42 cellular contexts compared by ENCODE assay signal in the genomic region with DNA sequence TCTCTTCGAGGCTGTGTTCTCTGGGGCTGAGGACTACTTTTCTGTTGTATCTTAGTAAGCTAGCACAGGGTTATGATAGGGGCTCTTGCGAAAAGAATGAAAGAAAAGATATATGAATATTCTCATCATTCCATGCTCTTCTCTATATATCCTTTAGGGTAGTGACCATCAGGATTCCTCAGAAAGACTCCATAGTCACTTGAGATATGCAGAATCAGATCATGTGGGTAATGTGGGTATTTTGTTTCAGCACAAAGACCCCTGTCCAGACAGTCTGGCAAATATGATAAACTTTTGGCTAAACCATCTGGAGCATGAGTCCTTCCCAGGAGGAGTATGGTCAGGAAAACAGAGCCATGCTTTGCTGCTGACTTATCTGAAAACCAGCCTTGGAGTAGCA. TPM values are rescaled to one million over a fixed set of nuclear protein-coding genes. Genes with fewer than 3 reads are reported as not detected.
"Had no signal": no experiment of that assay in that cellular context is flagged by ENCODE, and none has a peak within 500 bp of the region (broad histone marks: within the 10 kb centered on the region; RNA-seq: fewer than 3 reads in every experiment).

No MANE protein-coding gene starts in this region.

- DNase-seq: activated effector memory CD4-positive, alpha-beta T cell treated with anti-CD3 and anti-CD28 coated beads, Interleukin-2, amount 50 U/mL, for 16 hours; activated effector memory CD4-positive, alpha-beta T cell treated with Interleukin-2 at 50 U/mL for 16 hours; activated gamma-delta T cell; activated gamma-delta T cell treated with Interleukin-2 at 50 U/mL for 16 hours; activated naive CD4-positive, alpha-beta T cell; activated naive CD4-positive, alpha-beta T cell treated with anti-CD3 and anti-CD28 coated beads for 36 hours; activated naive CD4-positive, alpha-beta T cell treated with anti-CD3 and anti-CD28 coated beads, Interleukin-2, amount 10 ng/mL, durations not matched to agents 7 days and 5 days; activated naive CD4-positive, alpha-beta T cell treated with anti-CD3 and anti-CD28 coated beads, Interleukin-2, amount 50 U/mL, for 16 hours; activated naive CD4-positive, alpha-beta T cell treated with Interleukin-2 at 50 U/mL for 16 hours; activated naive CD8-positive, alpha-beta T cell treated with anti-CD3 and anti-CD28 coated beads for 36 hours; activated naive CD8-positive, alpha-beta T cell treated with anti-CD3 and anti-CD28 coated beads, Interleukin-2, amount 10 ng/mL, durations not matched to agents 7 days and 5 days; activated naive CD8-positive, alpha-beta T cell treated with anti-CD3 and anti-CD28 coated beads, Interleukin-2, amount 50 U/mL, for 24 hours; activated T-cell treated with anti-CD3 and anti-CD28 coated beads, Interleukin-2, amount 50 U/mL, for 24 hours; activated T-cell treated with anti-CD3 and anti-CD28 coated beads, Interleukin-2, amount 50 U/mL, for 4 hours; activated T-cell treated with anti-CD3 and anti-CD28 coated beads, Interleukin-2, amount 50 U/mL, for 48 hours; activated T-cell treated with anti-CD3 and anti-CD28 coated beads, Interleukin-2, amount 50 U/mL, for 72 hours; adrenal gland; amniotic stem cell; amygdala; anterior cingulate cortex; aorta; body of pancreas; brain microvascular endothelial cell; caudate nucleus; central memory CD4-positive, alpha-beta T cell; cerebellar nuclear complex had no signal

- H3K4me3 Mint-ChIP-seq: activated naive CD4-positive, alpha-beta T cell treated with anti-CD3 and anti-CD28 coated beads for 36 hours; activated naive CD4-positive, alpha-beta T cell treated with anti-CD3 and anti-CD28 coated beads, Interleukin-2, amount 10 ng/mL, durations not matched to agents 7 days and 5 days; activated naive CD4-positive, alpha-beta T cell treated with anti-CD3 and anti-CD28 coated beads, Interleukin-2, amount 50 U/mL, for 24 hours; activated naive CD8-positive, alpha-beta T cell; activated naive CD8-positive, alpha-beta T cell treated with anti-CD3 and anti-CD28 coated beads for 36 hours; activated naive CD8-positive, alpha-beta T cell treated with anti-CD3 and anti-CD28 coated beads, Interleukin-2, amount 10 ng/mL, durations not matched to agents 7 days and 5 days; activated naive CD8-positive, alpha-beta T cell treated with anti-CD3 and anti-CD28 coated beads, Interleukin-2, amount 50 U/mL, for 24 hours; activated T-cell treated with anti-CD3 and anti-CD28 coated beads, Interleukin-2, amount 50 U/mL, for 24 hours; activated T-cell treated with anti-CD3 and anti-CD28 coated beads, Interleukin-2, amount 50 U/mL, for 4 hours; activated T-cell treated with anti-CD3 and anti-CD28 coated beads, Interleukin-2, amount 50 U/mL, for 72 hours; activated T-helper 1 cell treated with anti-CD3 and anti-CD28 coated beads, Interleukin-12 subunit alpha, Interleukin-12 subunit beta, Interleukin-2, Interleukin-4 antibody, amounts not matched to agents 30 ng/mL and 10 ng/mL and 1 ng/mL, durations not matched to agents 14 hours and 24 hours and 36 hours; activated T-helper 17 cell treated with anti-CD3 and anti-CD28 coated beads, Interleukin-2, amount 50 U/mL, for 72 hours; brain; central memory CD8-positive, alpha-beta T cell had no signal

- H3K4me1 ChIP-seq: ascending aorta, breast epithelium had no signal

- H3K27me3 ChIP-seq: adrenal gland, ascending aorta, body of pancreas, brain microvascular endothelial cell, breast epithelium, cardiac muscle cell had no signal

- H3K36me3 ChIP-seq: adrenal gland, ascending aorta, brain microvascular endothelial cell, breast epithelium, cardiac muscle cell had no signal

- H3K27ac Mint-ChIP-seq: activated naive CD4-positive, alpha-beta T cell treated with anti-CD3 and anti-CD28 coated beads for 36 hours; activated naive CD4-positive, alpha-beta T cell treated with anti-CD3 and anti-CD28 coated beads, Interleukin-2, amount 10 ng/mL, durations not matched to agents 7 days and 5 days; activated naive CD4-positive, alpha-beta T cell treated with anti-CD3 and anti-CD28 coated beads, Interleukin-2, amount 50 U/mL, for 24 hours; activated naive CD4-positive, alpha-beta T cell treated with anti-CD3 and anti-CD28 coated beads, Interleukin-2, amount 50 U/mL, for 72 hours; activated naive CD8-positive, alpha-beta T cell; activated naive CD8-positive, alpha-beta T cell treated with anti-CD3 and anti-CD28 coated beads for 36 hours; activated naive CD8-positive, alpha-beta T cell treated with anti-CD3 and anti-CD28 coated beads, Interleukin-2, amount 10 ng/mL, durations not matched to agents 7 days and 5 days; activated naive CD8-positive, alpha-beta T cell treated with anti-CD3 and anti-CD28 coated beads, Interleukin-2, amount 50 U/mL, for 24 hours; activated T-cell treated with anti-CD3 and anti-CD28 coated beads, Interleukin-2, amount 50 U/mL, for 24 hours; activated T-cell treated with anti-CD3 and anti-CD28 coated beads, Interleukin-2, amount 50 U/mL, for 72 hours; activated T-helper 1 cell treated with anti-CD3 and anti-CD28 coated beads, Interleukin-12 subunit alpha, Interleukin-12 subunit beta, Interleukin-2, Interleukin-4 antibody, amounts not matched to agents 30 ng/mL and 10 ng/mL and 1 ng/mL, durations not matched to agents 14 hours and 24 hours and 36 hours; activated T-helper 17 cell treated with anti-CD3 and anti-CD28 coated beads, Interleukin-2, amount 50 U/mL, for 72 hours; activated T-helper 2 cell treated with anti-CD3 and anti-CD28 coated beads, Interferon-gamma antibody, Interleukin-2, Interleukin-4, amounts not matched to agents 10 μg/mL and 5 μg/mL and 100 μg/mL, durations not matched to agents 14 hours and 24 hours and 36 hours; brain had no signal

- H3K4me1 Mint-ChIP-seq: activated naive CD4-positive, alpha-beta T cell treated with anti-CD3 and anti-CD28 coated beads, Interleukin-2, amount 10 ng/mL, durations not matched to agents 7 days and 5 days; activated naive CD4-positive, alpha-beta T cell treated with anti-CD3 and anti-CD28 coated beads, Interleukin-2, amount 50 U/mL, for 24 hours; activated naive CD8-positive, alpha-beta T cell treated with anti-CD3 and anti-CD28 coated beads for 36 hours; activated naive CD8-positive, alpha-beta T cell treated with anti-CD3 and anti-CD28 coated beads, Interleukin-2, amount 10 ng/mL, durations not matched to agents 7 days and 5 days; activated naive CD8-positive, alpha-beta T cell treated with anti-CD3 and anti-CD28 coated beads, Interleukin-2, amount 50 U/mL, for 24 hours; activated T-helper 17 cell treated with anti-CD3 and anti-CD28 coated beads, Interleukin-2, amount 50 U/mL, for 72 hours; brain; central memory CD8-positive, alpha-beta T cell had no signal

- H3K9me3 Mint-ChIP-seq: activated naive CD4-positive, alpha-beta T cell treated with anti-CD3 and anti-CD28 coated beads for 36 hours; activated naive CD4-positive, alpha-beta T cell treated with anti-CD3 and anti-CD28 coated beads, Interleukin-2, amount 10 ng/mL, durations not matched to agents 7 days and 5 days; activated naive CD4-positive, alpha-beta T cell treated with anti-CD3 and anti-CD28 coated beads, Interleukin-2, amount 50 U/mL, for 24 hours; activated naive CD4-positive, alpha-beta T cell treated with anti-CD3 and anti-CD28 coated beads, Interleukin-2, amount 50 U/mL, for 72 hours; activated naive CD8-positive, alpha-beta T cell treated with anti-CD3 and anti-CD28 coated beads for 36 hours; activated naive CD8-positive, alpha-beta T cell treated with anti-CD3 and anti-CD28 coated beads, Interleukin-2, amount 10 ng/mL, durations not matched to agents 7 days and 5 days; activated naive CD8-positive, alpha-beta T cell treated with anti-CD3 and anti-CD28 coated beads, Interleukin-2, amount 50 U/mL, for 24 hours; activated T-cell treated with anti-CD3 and anti-CD28 coated beads, Interleukin-2, amount 50 U/mL, for 24 hours; activated T-cell treated with anti-CD3 and anti-CD28 coated beads, Interleukin-2, amount 50 U/mL, for 4 hours; activated T-cell treated with anti-CD3 and anti-CD28 coated beads, Interleukin-2, amount 50 U/mL, for 72 hours; activated T-helper 1 cell treated with anti-CD3 and anti-CD28 coated beads, Interleukin-12 subunit alpha, Interleukin-12 subunit beta, Interleukin-2, Interleukin-4 antibody, amounts not matched to agents 30 ng/mL and 10 ng/mL and 1 ng/mL, durations not matched to agents 14 hours and 24 hours and 36 hours; activated T-helper 17 cell treated with anti-CD3 and anti-CD28 coated beads, Interleukin-2, amount 50 U/mL, for 72 hours; activated T-helper 2 cell treated with anti-CD3 and anti-CD28 coated beads, Interferon-gamma antibody, Interleukin-2, Interleukin-4, amounts not matched to agents 10 μg/mL and 5 μg/mL and 100 μg/mL, durations not matched to agents 14 hours and 24 hours and 36 hours; brain; central memory CD8-positive, alpha-beta T cell had no signal

- H3K36me3 Mint-ChIP-seq: activated naive CD4-positive, alpha-beta T cell treated with anti-CD3 and anti-CD28 coated beads, Interleukin-2, amount 10 ng/mL, durations not matched to agents 7 days and 5 days; activated naive CD4-positive, alpha-beta T cell treated with anti-CD3 and anti-CD28 coated beads, Interleukin-2, amount 50 U/mL, for 24 hours; activated naive CD4-positive, alpha-beta T cell treated with anti-CD3 and anti-CD28 coated beads, Interleukin-2, amount 50 U/mL, for 72 hours; activated naive CD8-positive, alpha-beta T cell; activated naive CD8-positive, alpha-beta T cell treated with anti-CD3 and anti-CD28 coated beads for 36 hours; activated naive CD8-positive, alpha-beta T cell treated with anti-CD3 and anti-CD28 coated beads, Interleukin-2, amount 10 ng/mL, durations not matched to agents 7 days and 5 days; brain had no signal

- H3K27ac ChIP-seq: adrenal gland, ascending aorta, body of pancreas, brain microvascular endothelial cell, breast epithelium, cardiac muscle cell had no signal

- H3K4me3 ChIP-seq: adrenal gland, ascending aorta, body of pancreas, breast epithelium, cardiac muscle cell had no signal

- H3K9me3 ChIP-seq: adrenal gland, ascending aorta, body of pancreas, breast epithelium had no signal

RNA-seq across cellular contexts. Expression of gene CRYM, which starts 21.5 kb away (rescaled TPM):
- total RNA-seq: activated naive CD4-positive, alpha-beta T cell treated with anti-CD3 and anti-CD28 coated beads for 36 hours; activated naive CD4-positive, alpha-beta T cell treated with anti-CD3 and anti-CD28 coated beads, Interleukin-2, amount 50 U/mL, for 72 hours; activated naive CD8-positive, alpha-beta T cell treated with anti-CD3 and anti-CD28 coated beads for 36 hours; activated naive CD8-positive, alpha-beta T cell treated with anti-CD3 and anti-CD28 coated beads, Interleukin-2, amount 10 ng/mL, durations not matched to agents 7 days and 5 days; activated T-cell treated with anti-CD3 and anti-CD28 coated beads, Interleukin-2, amount 50 U/mL, for 4 hours; activated T-cell treated with anti-CD3 and anti-CD28 coated beads, Interleukin-2, amount 50 U/mL, for 72 hours; activated T-helper 1 cell treated with anti-CD3 and anti-CD28 coated beads, Interleukin-12 subunit alpha, Interleukin-12 subunit beta, Interleukin-2, Interleukin-4 antibody, amounts not matched to agents 30 ng/mL and 10 ng/mL and 1 ng/mL, durations not matched to agents 14 hours and 24 hours and 36 hours; activated T-helper 17 cell treated with anti-CD3 and anti-CD28 coated beads, Interleukin-2, amount 50 U/mL, for 72 hours; activated T-helper 2 cell treated with anti-CD3 and anti-CD28 coated beads, Interferon-gamma antibody, Interleukin-2, Interleukin-4, amounts not matched to agents 10 μg/mL and 5 μg/mL and 100 μg/mL, durations not matched to agents 14 hours and 24 hours and 36 hours; ascending aorta; cardiac muscle cell; chondrocyte had no signal
- polyA plus RNA-seq: cardiac muscle cell had no signal

RNA-seq across cellular contexts. Expression of gene ANKS4B, which starts 23.1 kb away (rescaled TPM):
- total RNA-seq: activated naive CD4-positive, alpha-beta T cell treated with anti-CD3 and anti-CD28 coated beads, Interleukin-2, amount 50 U/mL, for 72 hours; activated naive CD8-positive, alpha-beta T cell treated with anti-CD3 and anti-CD28 coated beads for 36 hours; activated naive CD8-positive, alpha-beta T cell treated with anti-CD3 and anti-CD28 coated beads, Interleukin-2, amount 10 ng/mL, durations not matched to agents 7 days and 5 days; activated T-cell treated with anti-CD3 and anti-CD28 coated beads, Interleukin-2, amount 50 U/mL, for 4 hours; activated T-cell treated with anti-CD3 and anti-CD28 coated beads, Interleukin-2, amount 50 U/mL, for 72 hours; activated T-helper 1 cell treated with anti-CD3 and anti-CD28 coated beads, Interleukin-12 subunit alpha, Interleukin-12 subunit beta, Interleukin-2, Interleukin-4 antibody, amounts not matched to agents 30 ng/mL and 10 ng/mL and 1 ng/mL, durations not matched to agents 14 hours and 24 hours and 36 hours; activated T-helper 17 cell treated with anti-CD3 and anti-CD28 coated beads, Interleukin-2, amount 50 U/mL, for 72 hours; activated T-helper 2 cell treated with anti-CD3 and anti-CD28 coated beads, Interferon-gamma antibody, Interleukin-2, Interleukin-4, amounts not matched to agents 10 μg/mL and 5 μg/mL and 100 μg/mL, durations not matched to agents 14 hours and 24 hours and 36 hours; adrenal gland; aorta; ascending aorta; astrocyte; bronchial epithelial cell; cardiac muscle cell; cardiac septum; chondrocyte had no signal
- polyA plus RNA-seq: adrenal gland, cardiac muscle cell had no signal

RNA-seq across cellular contexts. Expression of gene ZP2, which starts 45.3 kb away (rescaled TPM):
- total RNA-seq: activated naive CD4-positive, alpha-beta T cell treated with anti-CD3 and anti-CD28 coated beads for 36 hours; activated naive CD4-positive, alpha-beta T cell treated with anti-CD3 and anti-CD28 coated beads, Interleukin-2, amount 50 U/mL, for 72 hours; activated naive CD8-positive, alpha-beta T cell treated with anti-CD3 and anti-CD28 coated beads for 36 hours; activated naive CD8-positive, alpha-beta T cell treated with anti-CD3 and anti-CD28 coated beads, Interleukin-2, amount 10 ng/mL, durations not matched to agents 7 days and 5 days; activated T-cell treated with anti-CD3 and anti-CD28 coated beads, Interleukin-2, amount 50 U/mL, for 4 hours; activated T-cell treated with anti-CD3 and anti-CD28 coated beads, Interleukin-2, amount 50 U/mL, for 72 hours; activated T-helper 1 cell treated with anti-CD3 and anti-CD28 coated beads, Interleukin-12 subunit alpha, Interleukin-12 subunit beta, Interleukin-2, Interleukin-4 antibody, amounts not matched to agents 30 ng/mL and 10 ng/mL and 1 ng/mL, durations not matched to agents 14 hours and 24 hours and 36 hours; activated T-helper 17 cell treated with anti-CD3 and anti-CD28 coated beads, Interleukin-2, amount 50 U/mL, for 72 hours; activated T-helper 2 cell treated with anti-CD3 and anti-CD28 coated beads, Interferon-gamma antibody, Interleukin-2, Interleukin-4, amounts not matched to agents 10 μg/mL and 5 μg/mL and 100 μg/mL, durations not matched to agents 14 hours and 24 hours and 36 hours; adrenal gland; aorta; ascending aorta; astrocyte; body of pancreas; breast epithelium; bronchial epithelial cell; cardiac muscle cell; cardiac septum; chondrocyte had no signal
- polyA plus RNA-seq: adipose tissue, adrenal gland, aorta, cardiac muscle cell had no signal
